ENCODE assay signal across 8 cellular contexts in the genomic region with DNA sequence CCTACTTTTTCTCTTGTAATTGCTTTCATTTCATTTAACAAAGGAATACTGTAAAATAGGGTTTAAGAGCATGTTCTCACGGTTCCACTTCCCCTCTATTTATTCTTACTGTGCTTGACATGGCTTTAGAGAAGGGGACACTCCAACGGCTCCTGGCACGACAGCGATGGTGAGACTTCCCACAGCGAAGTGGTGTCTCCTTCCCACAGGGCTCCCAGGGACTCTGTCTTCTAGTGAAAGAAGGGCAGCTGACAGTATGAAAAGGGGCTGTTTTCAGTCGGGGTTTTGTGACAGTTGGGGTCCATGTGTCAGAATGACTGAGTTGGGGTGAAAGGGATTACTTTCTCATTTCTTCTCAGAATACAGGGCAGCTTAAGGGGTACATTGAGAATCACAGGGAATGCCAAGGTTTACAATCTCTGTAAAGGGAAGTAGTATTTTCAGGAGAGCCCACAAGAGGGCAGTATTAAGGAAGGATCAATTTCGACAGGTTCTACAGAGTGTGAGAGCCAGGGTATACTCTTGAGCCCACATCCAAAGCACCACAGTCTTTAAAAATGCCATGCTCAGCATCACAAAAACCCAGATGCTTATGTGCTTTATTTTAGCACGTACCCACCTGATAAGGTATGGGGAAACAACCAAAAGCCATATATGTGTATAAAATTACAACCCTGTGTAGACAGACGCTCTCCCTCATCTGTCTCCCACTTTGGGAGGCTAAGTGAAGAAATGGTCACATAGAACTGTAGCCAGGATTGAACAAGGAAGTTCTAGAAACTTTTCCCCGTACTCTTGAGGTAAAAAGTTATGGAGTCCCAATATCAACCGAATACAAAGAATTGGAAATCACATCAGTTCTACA. TPM values are rescaled to one million over a fixed set of nuclear protein-coding genes. Genes with fewer than 3 reads are reported as not detected.
DNase-seq lines count a peak whose midpoint lies in the region; ATAC-seq and TF ChIP-seq lines count a peak whose summit lies in the region.

No MANE protein-coding gene starts in this region.

- no peaks in the 10 kb centered on the region for H3K9me2 ChIP-seq in HCT116 (ENCODE audit: insufficient read depth)

- TF ChIP-seq POLR2A in HCT116 (IDR thresholded peaks at IDR 0.05; ENCODE audit: borderline replicate concordance, extremely low read depth, insufficient read depth, insufficient read length) (no peak), Peyer's patch (IDR thresholded peaks at IDR 0.05) (no peak), upper lobe of left lung (IDR thresholded peaks at IDR 0.05) (no peak)

- H3K27ac ChIP-seq in HCT116 (ENCODE audit: low read depth, low read length) (no peak overlapping the region), Peyer's patch (no peak overlapping the region), upper lobe of left lung (no peak overlapping the region)

- peak; percentile 98 for ATAC-seq in HCT116
- peak in 1 of 2 donors; percentile 43 for ATAC-seq in upper lobe of left lung (ENCODE audit: low FRiP score in 2 of 2)
- ATAC-seq in HG03521 (IDR thresholded peaks at IDR 0.05; ENCODE audit: unreplicated experiment), result no peak
- ATAC-seq in HG03175 (IDR thresholded peaks at IDR 0.05; ENCODE audit: unreplicated experiment), result no peak
- ATAC-seq in HG03025 (IDR thresholded peaks at IDR 0.05; ENCODE audit: low FRiP score, unreplicated experiment), result no peak

- no peak overlapping the region for H3K4me2 ChIP-seq in HCT116 (ENCODE audit: low read length)

- H3K27me3 ChIP-seq in BJ (ENCODE audit: control insufficient read depth, insufficient read depth, low read length), result no peaks in the 10 kb centered on the region
- 0 out of 2 replicates have a peak, but pooled peaks cover 3% of the 10 kb centered on the region for H3K27me3 ChIP-seq in HCT116 (ENCODE audit: insufficient read depth, low read length)
- H3K27me3 ChIP-seq in Peyer's patch, result no peaks in the 10 kb centered on the region
- H3K27me3 ChIP-seq in upper lobe of left lung, result no peaks in the 10 kb centered on the region

- H3K9ac ChIP-seq in HCT116 (ENCODE audit: low read length), result no peak overlapping the region

- H3K4me3 ChIP-seq in BJ (ENCODE audit: low read depth, low read length) (no peak overlapping the region), HCT116 (replicated peaks in 1 of 2; ENCODE audit: low read depth in 1 of 2, low read length in 2 of 2) (no peak overlapping the region), Peyer's patch (no peak overlapping the region), upper lobe of left lung (no peak overlapping the region)

- H3K79me2 ChIP-seq in HCT116 (ENCODE audit: insufficient read depth, low read length), result no peaks in the 10 kb centered on the region

- POLR2A ChIA-PET in BJ (lab: Charles Lee), result no interaction called here
- POLR2A ChIA-PET in HCT116 (lab: Charles Lee), result no interaction called here

- TF ChIP-seq EP300 in upper lobe of left lung (IDR thresholded peaks at IDR 0.05), result no peak

- DNase-seq in BJ (ENCODE audit: low read depth), result no peak
- no peak for DNase-seq in HCT116 (ENCODE audit: low read depth, low spot score)
- DNase-seq in Peyer's patch, result no peak
- peak; percentile 44 for DNase-seq in glomerular visceral epithelial cell (ENCODE audit: extremely low spot score)
- no peak for DNase-seq in upper lobe of left lung

- H3K4me1 ChIP-seq in HCT116 (ENCODE audit: control insufficient read depth in 1 of 2, insufficient read depth in 2 of 2, low read length in 2 of 2), result no peaks in the 10 kb centered on the region
- no peaks in the 10 kb centered on the region for H3K4me1 ChIP-seq in Peyer's patch
- H3K4me1 ChIP-seq in upper lobe of left lung, result no peaks in the 10 kb centered on the region

- H3K36me3 ChIP-seq in BJ (ENCODE audit: control insufficient read depth, insufficient read depth, low read length) (no peaks in the 10 kb centered on the region), HCT116 (ENCODE audit: control insufficient read depth in 1 of 2, insufficient read depth in 2 of 2, low read length in 2 of 2) (no peaks in the 10 kb centered on the region), Peyer's patch (no peaks in the 10 kb centered on the region), upper lobe of left lung (no peaks in the 10 kb centered on the region)

- H2AFZ ChIP-seq in HCT116 (ENCODE audit: low read depth, low read length, poor library complexity, severe bottlenecking), result peak overlapping the region; percentile 79

- TF ChIP-seq RAD21 in HCT116 (IDR thresholded peaks at IDR 0.05; ENCODE audit: low read depth), result peak; percentile 46

- no peaks in the 10 kb centered on the region for H4K20me1 ChIP-seq in HCT116 (ENCODE audit: insufficient read depth)

- CTCF ChIA-PET in BJ (lab: Yijun Ruan, JAX) (interaction anchor here (0.8 to 2.2 kb wide), 7 partner anchors 11 to 99 kb away, joined by 3 to 6 read pairs (median 4); no protein-coding TSS in a partner anchor), HCT116 (lab: Charles Lee) (interaction anchor here (1.0 to 2.4 kb wide), 2 partner anchors 11 to 20 kb away, joined by 3 to 9 read pairs; no protein-coding TSS in a partner anchor)

- TF ChIP-seq CTCF in BJ (IDR thresholded peaks at IDR 0.05; ENCODE audit: insufficient read depth, low read depth, low read length) (peak; percentile 49), HCT116 (IDR thresholded peaks at IDR 0.05 in 2 of 3, conservative IDR thresholded peaks at IDR 0.05 in 1 of 3; ENCODE audit: borderline replicate concordance in 1 of 3, insufficient read depth in 1 of 3, low read depth in 2 of 3, low read length in 2 of 3) (peak; percentile 29 to 67 (median 60); a peak in 5 of 6 replicates), Peyer's patch (IDR thresholded peaks at IDR 0.05) (peak in 4 of 6 experiments; percentile 33 to 57 (median 50)), upper lobe of left lung (IDR thresholded peaks at IDR 0.05) (peak in 5 of 6 experiments; percentile 20 to 39 (median 28))

- 56 to 59% methylated on average over 11 of the region's 11 CpGs for WGBS in upper lobe of left lung, 2 donors

- no TSS peak for BruUV-seq in HCT116 (replicated peaks; lab: Mats Ljungman, UMichigan)

- H3K9me3 ChIP-seq in HCT116 (ENCODE audit: control insufficient read depth in 1 of 2, insufficient read depth in 1 of 2, low read depth in 1 of 2, low read length in 2 of 2) (no peaks in the 10 kb centered on the region), Peyer's patch (no peaks in the 10 kb centered on the region), upper lobe of left lung (no peaks in the 10 kb centered on the region)

- intact Hi-C loops in HCT116 (cut with micrococcal nuclease), result loop anchor here (5.0 kb wide), 1 partner anchor 997 kb away; no protein-coding TSS in a partner anchor

- RAD21 ChIA-PET in HCT116 (lab: Charles Lee; ENCODE audit: low non-redundant PET in 1 of 2, low total read pairs in 2 of 2, uncharacterized antibody in 2 of 2, unreplicated experiment in 2 of 2), result no interaction called here

TF ChIP-seq in HCT116, 20 proteins besides CTCF, POLR2A, EP300 and RAD21:
- TF ChIP-seq ZNF274 (IDR thresholded peaks at IDR 0.05; ENCODE audit: low read depth, low read length) (no peak), EZH2 (IDR thresholded peaks at IDR 0.05) (no peak), TCF7L2 (IDR thresholded peaks at IDR 0.05; ENCODE audit: borderline replicate concordance, extremely low read depth, insufficient read depth, insufficient read length) (no peak)
- TF ChIP-seq, protein P1, sequence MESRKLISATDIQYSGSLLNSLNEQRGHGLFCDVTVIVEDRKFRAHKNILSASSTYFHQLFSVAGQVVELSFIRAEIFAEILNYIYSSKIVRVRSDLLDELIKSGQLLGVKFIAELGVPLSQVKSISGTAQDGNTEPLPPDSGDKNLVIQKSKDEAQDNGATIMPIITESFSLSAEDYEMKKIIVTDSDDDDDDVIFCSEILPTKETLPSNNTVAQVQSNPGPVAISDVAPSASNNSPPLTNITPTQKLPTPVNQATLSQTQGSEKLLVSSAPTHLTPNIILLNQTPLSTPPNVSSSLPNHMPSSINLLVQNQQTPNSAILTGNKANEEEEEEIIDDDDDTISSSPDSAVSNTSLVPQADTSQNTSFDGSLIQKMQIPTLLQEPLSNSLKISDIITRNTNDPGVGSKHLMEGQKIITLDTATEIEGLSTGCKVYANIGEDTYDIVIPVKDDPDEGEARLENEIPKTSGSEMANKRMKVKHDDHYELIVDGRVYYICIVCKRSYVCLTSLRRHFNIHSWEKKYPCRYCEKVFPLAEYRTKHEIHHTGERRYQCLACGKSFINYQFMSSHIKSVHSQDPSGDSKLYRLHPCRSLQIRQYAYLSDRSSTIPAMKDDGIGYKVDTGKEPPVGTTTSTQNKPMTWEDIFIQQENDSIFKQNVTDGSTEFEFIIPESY (IDR thresholded peaks at IDR 0.05; ENCODE audit: extremely low read depth, insufficient replicate concordance, low read length), result no peak

RNA-seq across cellular contexts. Expression of a gene that starts 31.3 kb away (rescaled TPM):
- 0.42 and 0.60 TPM in 2 replicates for polyA plus RNA-seq in BJ (2011; rRNA removed)
- 1.2 and 2.7 TPM in 2 replicates for polyA minus RNA-seq in BJ (2011; rRNA and poly(A)+ RNA removed)
- total RNA-seq in HCT116 (2021; ENCODE audit: unreplicated experiment), result 0.59 TPM
- polyA plus RNA-seq in HCT116 (2012), result 0.49 and 0.87 TPM in 2 replicates
- 10 to 100 TPM in 1 of 4 donors, 1 to 10 TPM in 3; 2.8 to 73.4 (median 6.9) TPM for total RNA-seq in Peyer's patch
- total RNA-seq in upper lobe of left lung, result 10 to 100 TPM in 5 of 6 donors, 1 to 10 TPM in 1; 8.3 to 35.2 (median 17.4) TPM
